ENCODE assay signal across 1 cellular context in the genomic region with DNA sequence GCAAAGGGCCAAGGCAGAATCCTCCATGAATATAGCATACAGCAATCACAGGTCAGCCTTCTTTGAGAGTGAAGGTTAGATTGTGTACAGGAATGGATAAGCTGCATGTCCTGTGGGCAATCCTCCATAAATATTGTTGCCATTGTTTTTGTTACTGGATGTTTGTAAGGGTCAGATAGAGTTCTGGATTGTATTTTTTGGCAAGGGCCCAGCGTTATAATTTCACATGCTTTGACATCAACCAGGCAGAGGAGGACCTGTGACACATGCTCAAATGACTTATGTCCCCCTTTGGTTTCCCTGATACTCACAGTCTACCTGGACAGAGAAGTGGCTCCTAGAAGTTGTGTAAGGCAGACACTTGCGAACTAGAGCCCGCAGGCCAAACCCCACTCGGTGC.
TF ChIP-seq lines count a peak whose summit lies in the region.

No MANE protein-coding gene starts in this region.

TF ChIP-seq in GM12878, 131 proteins besides CTCF, POLR2A, EP300 and RAD21:
- TF ChIP-seq MXI1 (IDR thresholded peaks at IDR 0.05; ENCODE audit: low read depth, low read length) (no peak), RUNX3 (IDR thresholded peaks at IDR 0.05; ENCODE audit: low read length) (no peak), BMI1 (IDR thresholded peaks at IDR 0.05; ENCODE audit: borderline replicate concordance) (no peak), SMARCA5 (IDR thresholded peaks at IDR 0.05) (no peak), CREB1 (IDR thresholded peaks at IDR 0.05; ENCODE audit: low read depth) (no peak)
- TF ChIP-seq, protein P1, sequence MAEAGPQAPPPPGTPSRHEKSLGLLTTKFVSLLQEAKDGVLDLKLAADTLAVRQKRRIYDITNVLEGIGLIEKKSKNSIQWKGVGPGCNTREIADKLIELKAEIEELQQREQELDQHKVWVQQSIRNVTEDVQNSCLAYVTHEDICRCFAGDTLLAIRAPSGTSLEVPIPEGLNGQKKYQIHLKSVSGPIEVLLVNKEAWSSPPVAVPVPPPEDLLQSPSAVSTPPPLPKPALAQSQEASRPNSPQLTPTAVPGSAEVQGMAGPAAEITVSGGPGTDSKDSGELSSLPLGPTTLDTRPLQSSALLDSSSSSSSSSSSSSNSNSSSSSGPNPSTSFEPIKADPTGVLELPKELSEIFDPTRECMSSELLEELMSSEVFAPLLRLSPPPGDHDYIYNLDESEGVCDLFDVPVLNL (IDR thresholded peaks at IDR 0.05; ENCODE audit: low read depth, low read length), result no peak
TF ChIP-seq in GM12878: peak in this region for 0.
